8 cellular contexts compared by ENCODE assay signal in genomic region chr1:44213222-44214112, GRCh38.
DNase-seq lines count a peak whose midpoint lies in the region; ATAC-seq and TF ChIP-seq lines count a peak whose summit lies in the region.

Gene DMAP1, plus strand, starts transcription at chr1:44213471. Its CDS starts 283 bp downstream, at chr1:44213754.

- in situ Hi-C loops in astrocyte of the cerebellum (cut with HindIII; ENCODE audit: low sequenced_read_pairs): no loop called here

- TF ChIP-seq CTCF in GM12875 (IDR thresholded peaks at IDR 0.05; ENCODE audit: borderline replicate concordance, insufficient read depth, low read depth, low read length): no peak
- no peak for TF ChIP-seq CTCF in astrocyte of the cerebellum (IDR thresholded peaks at IDR 0.05; ENCODE audit: low read depth, low read length, missing control alignments)

- peak; percentile 54 for ATAC-seq in HG02884 (IDR thresholded peaks at IDR 0.05; ENCODE audit: unreplicated experiment)

- H3K4me3 ChIP-seq in GM12875 (ENCODE audit: low read depth, low read length) (peak within 1 kb of the TSS; percentile 60), astrocyte of the cerebellum (ENCODE audit: low read depth, low read length) (peak within 1 kb of the TSS; percentile 95)

- DNase-seq in NCI-H2029 (lab: John Stamatoyannopoulos, UW): peak; percentile 95
- DNase-seq in T-helper 9 cell: peak; percentile 77
- peak; percentile 66 for DNase-seq in astrocyte of the cerebellum (ENCODE audit: low read depth)
- peak; percentile 90 to 93 for DNase-seq in hippocampal formation (lab: John Stamatoyannopoulos, UW)
- peak; percentile 97 for DNase-seq in retina
- DNase-seq in epidermal melanocyte (ENCODE audit: insufficient read length, low spot score): no peak
